In the genomic region with DNA sequence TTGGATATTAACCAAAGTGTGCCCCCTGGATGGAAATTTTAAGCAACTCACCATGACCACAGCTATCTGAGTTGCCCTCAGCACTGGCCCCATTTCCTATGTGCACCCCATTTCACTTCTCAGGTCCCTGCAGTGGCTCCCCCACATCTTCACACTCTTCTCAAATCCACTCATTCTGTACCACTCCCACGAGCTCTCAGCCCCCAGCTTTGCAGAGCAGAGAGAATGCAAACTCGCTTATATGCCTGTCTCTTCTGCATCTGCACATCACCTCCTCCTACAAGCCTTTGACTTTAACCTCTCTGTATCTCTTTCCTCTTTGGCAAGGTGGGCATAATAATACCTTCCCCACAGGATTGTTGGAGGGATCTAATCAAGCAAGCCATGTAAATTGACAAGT, we compare ENCODE assay signal across 5 cellular contexts. TPM values are rescaled to one million over a fixed set of nuclear protein-coding genes. Genes with fewer than 3 reads are reported as not detected.
"Had no signal": no experiment of that assay in that cellular context is flagged by ENCODE, and none has a peak within 500 bp of the region (broad histone marks: within the 10 kb centered on the region; RNA-seq: fewer than 3 reads in every experiment).

No MANE protein-coding gene starts in this region.

- ATAC-seq: GM23338, HepG2 had no signal

- H3K4me3 ChIP-seq: GM23338 had no signal

- H3K27ac ChIP-seq: HL-60 had no signal

- DNase-seq: H9, HCEC 1CT had no signal

RNA-seq across cellular contexts. Expression of a gene that starts 46.2 kb away (rescaled TPM):
- total RNA-seq: HepG2 had no signal
